ENCODE assay signal across 14 cellular contexts in the genomic region with DNA sequence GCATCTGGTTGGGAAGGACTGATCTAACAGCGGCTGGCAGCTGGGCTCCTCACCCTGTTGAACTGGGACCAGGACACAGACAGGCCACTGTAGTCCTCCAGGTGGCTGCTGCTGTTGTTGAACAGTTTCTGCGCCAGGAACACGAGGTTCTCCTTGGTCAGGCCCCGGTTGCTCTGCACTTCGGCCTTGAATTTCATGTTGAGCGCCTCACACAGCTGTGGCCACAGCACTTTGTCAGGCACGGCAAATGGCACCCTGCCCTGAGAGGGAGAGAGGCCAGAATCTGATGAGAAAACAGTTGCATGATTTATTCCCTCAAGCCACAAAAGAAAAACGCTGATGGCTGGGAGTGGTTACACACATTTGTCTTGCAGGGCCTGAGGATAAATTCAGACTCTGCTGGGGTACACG. TPM values are rescaled to one million over a fixed set of nuclear protein-coding genes. Genes with fewer than 3 reads are reported as not detected.
A peak's percentile ranks its signal among the peaks of the same experiment; 100 is the strongest.
DNase-seq lines count a peak whose midpoint lies in the region; ATAC-seq and TF ChIP-seq lines count a peak whose summit lies in the region.
"Not testable (repeated sequence)": the region's sequence is repeated elsewhere in the genome, so short reads cannot be mapped to it uniquely, and the experiment has no call there.
"Had no signal": no experiment of that assay in that cellular context is flagged by ENCODE, and none has a peak within 500 bp of the region (broad histone marks: within the 10 kb centered on the region; RNA-seq: fewer than 3 reads in every experiment).

No MANE protein-coding gene starts in this region.

- intact Hi-C loops in right cardiac atrium (cut with DNase I); mucosa of descending colon (cut with DNase I, micrococcal nuclease); tibial artery (cut with DNase I; ENCODE audit: low total_unique reads): not testable (repeated sequence)

- DNase-seq in AG10803 (ENCODE audit: low read depth) (peak; percentile 78), RPMI7951 (ENCODE audit: low read depth) (peak; percentile 17), caudate nucleus (lab: John Stamatoyannopoulos, UW) (peak in 54 of 61 donors; percentile 12 to 85 (median 59)), fibroblast of the aortic adventitia (ENCODE audit: low read depth) (peak; percentile 51), right cardiac atrium (peak; percentile 81 to 91 (median 86)), mucosa of descending colon (peak in 2 of 3 donors; percentile 37 to 45), tibial artery (peak; percentile 42 to 75)

- peak overlapping the region; percentile 84 for H3K27ac ChIP-seq in caudate nucleus (ENCODE audit: low read depth, low read length)
- peak overlapping the region; percentile 64 for H3K27ac ChIP-seq in right cardiac atrium (ENCODE audit: low read length)
- H3K27ac ChIP-seq in rectal smooth muscle tissue (ENCODE audit: low read depth, low read length), result peak overlapping the region; percentile 20
- H3K27ac ChIP-seq in tibial artery, result not testable (repeated sequence)

- ATAC-seq in right cardiac atrium (peak; percentile 88 to 89), mucosa of descending colon (peak; percentile 48)

- H3K9me3 ChIP-seq in right cardiac atrium (ENCODE audit: control insufficient read depth, low read length); mucosa of descending colon; tibial artery: not testable (repeated sequence)

- H3K9ac ChIP-seq in rectal smooth muscle tissue (ENCODE audit: low read length), result not testable (repeated sequence)

- H3K27me3 ChIP-seq in right cardiac atrium (ENCODE audit: control insufficient read depth, insufficient read depth); rectal smooth muscle tissue (ENCODE audit: control insufficient read depth, insufficient read depth, low read length); tibial artery: not testable (repeated sequence)

- not testable (repeated sequence) for H3K36me3 ChIP-seq in mucosa of descending colon (ENCODE audit: low read depth)
- peaks cover 24% of the 10 kb centered on the region for H3K36me3 ChIP-seq in rectal smooth muscle tissue (ENCODE audit: control insufficient read depth, insufficient read depth, low read length)
- peaks cover 68 to 96% (median 86%) of the 10 kb centered on the region in 3 donors for H3K36me3 ChIP-seq in tibial artery

- H3K4me3 ChIP-seq in AG10803 (ENCODE audit: low read length); fibroblast of the aortic adventitia (ENCODE audit: low read depth, low read length); right cardiac atrium (ENCODE audit: low read length); mucosa of descending colon; rectal smooth muscle tissue (ENCODE audit: low read length); tibial artery: not testable (repeated sequence)

- 61% methylated on average over 9 of the region's 9 CpGs for WGBS in right cardiac atrium

- not testable (repeated sequence) for H3K4me1 ChIP-seq in right cardiac atrium (ENCODE audit: control insufficient read depth, insufficient read depth, low read length); mucosa of descending colon (ENCODE audit: low read depth); rectal smooth muscle tissue (ENCODE audit: control insufficient read depth, insufficient read depth, low read length); tibial artery

- TF ChIP-seq CTCF in AG10803 (conservative IDR thresholded peaks at IDR 0.05; ENCODE audit: low read length); fibroblast of the aortic adventitia (IDR thresholded peaks at IDR 0.05; ENCODE audit: insufficient read depth, low read length); mucosa of descending colon (IDR thresholded peaks at IDR 0.05); tibial artery (IDR thresholded peaks at IDR 0.05): not testable (repeated sequence)

RNA-seq across cellular contexts. Expression of a gene that starts 17.6 kb away (rescaled TPM):
- total RNA-seq in RPMI7951 (2014; rRNA removed; shearing (Covaris generic)), result 7.9 and 10.5 TPM in 2 replicates
- total RNA-seq in fibroblast of the aortic adventitia (ENCODE audit: low replicate concordance), result 14.8 and 33.8 TPM in 2 replicates
- 10 to 100 TPM; 11.5 to 15.4 (median 13.1) TPM for total RNA-seq in right cardiac atrium
- 10.5 TPM for polyA plus RNA-seq in right cardiac atrium
- 10 to 100 TPM; 21.9 to 22.2 (median 22.0) TPM for total RNA-seq in mucosa of descending colon

RNA-seq across cellular contexts. Expression of a gene that starts 26.7 kb away (rescaled TPM):
- not detected in 2 replicates for total RNA-seq in RPMI7951 (2014; rRNA removed; shearing (Covaris generic))
- total RNA-seq in fibroblast of the aortic adventitia (ENCODE audit: low replicate concordance), result not detected in 2 replicates
- not detected for total RNA-seq in right cardiac atrium
- polyA plus RNA-seq in right cardiac atrium, result not detected
- not detected for total RNA-seq in mucosa of descending colon
- total RNA-seq: A172; activated CD8-positive, alpha-beta T cell treated with anti-CD3 and anti-CD28 coated beads, Interleukin-2, amount 10 ng/mL, durations not matched to agents 7 days and 5 days; H4; HepG2; OCI-LY7 had no signal
- polyA plus RNA-seq: HepG2, immature natural killer cell had no signal

RNA-seq across cellular contexts. Expression of a gene that starts 31.0 kb away (rescaled TPM):
- total RNA-seq in RPMI7951 (2014; rRNA removed; shearing (Covaris generic)), result 0.12 TPM in 1 of 2 replicates, not detected in the other
- total RNA-seq in fibroblast of the aortic adventitia (ENCODE audit: low replicate concordance) (0.09 TPM in 1 of 2 replicates, not detected in the other), right cardiac atrium (under 1 TPM in 3 of 4 donors, not detected in 1; 0.06 to 0.28 (median 0.14) TPM), mucosa of descending colon (under 1 TPM in 2 of 3 donors, not detected in 1; 0.06 to 0.10 TPM)
- polyA plus RNA-seq in right cardiac atrium, result 0.14 TPM
- total RNA-seq: A172, OCI-LY7 had no signal
- polyA plus RNA-seq: immature natural killer cell had no signal

RNA-seq across cellular contexts. Expression of a gene that starts 57.1 kb away (rescaled TPM):
- total RNA-seq in RPMI7951 (2014; rRNA removed; shearing (Covaris generic)), result 95.0 and 130 TPM in 2 replicates
- 8.3 and 82.2 TPM in 2 replicates for total RNA-seq in fibroblast of the aortic adventitia (ENCODE audit: low replicate concordance)
- 10 to 100 TPM; 39.9 to 58.1 (median 53.8) TPM for total RNA-seq in right cardiac atrium
- polyA plus RNA-seq in right cardiac atrium, result 55.0 TPM
- total RNA-seq in mucosa of descending colon, result 100 to 1,000 TPM; 133 to 161 (median 160) TPM

Comparison
In these comparisons a context has a peak if more than half of its experiments do, and no peak if none do; other contexts are left out.
1. DNase-seq: peak in every context shown above with its lines; median percentile 86 in right cardiac atrium; 78 in AG10803; 59 in caudate nucleus; 58 in tibial artery; 51 in fibroblast of the aortic adventitia; 41 in mucosa of descending colon; 17 in RPMI7951.